In genomic region chr1:204731509-204731908, GRCh38 we compare ENCODE assay signal across 16 cellular contexts. TPM values are rescaled to one million over a fixed set of nuclear protein-coding genes. Genes with fewer than 3 reads are reported as not detected.
"Had no signal": no experiment of that assay in that cellular context is flagged by ENCODE, and none has a peak within 500 bp of the region (broad histone marks: within the 10 kb centered on the region; RNA-seq: fewer than 3 reads in every experiment).

No MANE protein-coding gene starts in this region.

- H3K36me3 ChIP-seq: ascending aorta, heart left ventricle, ovary, sigmoid colon, spleen, stomach, upper lobe of right lung had no signal

- H3K27ac ChIP-seq: ascending aorta, heart left ventricle, ovary, sigmoid colon, spleen, stomach, testis, upper lobe of right lung had no signal

- H3K4me1 ChIP-seq: ascending aorta, heart left ventricle, spleen, stomach, testis, upper lobe of right lung had no signal

- H3K27me3 ChIP-seq: ascending aorta, ovary, sigmoid colon, testis had no signal

- DNase-seq: activated naive CD4-positive, alpha-beta T cell treated with anti-CD3 and anti-CD28 coated beads, Interleukin-2, amount 10 ng/mL, durations not matched to agents 7 days and 5 days; activated T-cell treated with anti-CD3 and anti-CD28 coated beads, Interleukin-2, amount 50 U/mL, for 1 hour; dermis blood vessel endothelial cell; heart left ventricle; immature natural killer cell; midbrain; ovary; sigmoid colon; spleen; stomach; testis; upper lobe of right lung had no signal

- H3K9me3 ChIP-seq: ascending aorta, heart left ventricle, ovary, sigmoid colon, spleen, stomach, testis, upper lobe of right lung had no signal

- H3K4me3 ChIP-seq: ascending aorta, heart left ventricle, lung, ovary, sigmoid colon, spleen, stomach, testis, upper lobe of right lung had no signal

RNA-seq across cellular contexts. Expression of gene LRRN2, which starts 46.0 kb away (rescaled TPM):
- total RNA-seq: bronchial epithelial cell, pulmonary artery endothelial cell had no signal
- polyA plus RNA-seq: immature natural killer cell had no signal
